ENCODE assay signal across 12 cellular contexts in the genomic region with DNA sequence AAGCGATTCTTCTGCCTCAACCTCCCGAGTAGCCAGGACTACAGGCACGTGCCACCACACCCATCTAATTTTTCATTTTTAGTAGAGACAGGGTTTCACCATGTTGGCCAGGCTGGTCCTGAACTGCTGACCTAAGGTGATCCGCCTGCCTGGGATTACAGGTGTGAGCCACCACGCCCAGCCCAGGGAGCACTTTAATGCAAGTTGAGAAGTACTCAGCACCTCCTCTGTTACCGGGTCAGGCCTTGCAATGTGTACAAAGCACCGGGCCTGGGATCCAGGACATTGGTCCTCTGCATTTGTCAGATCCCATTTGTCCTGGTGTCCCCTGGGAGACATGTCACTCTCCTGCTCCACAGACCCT.
A peak's percentile ranks its signal among the peaks of the same experiment; 100 is the strongest.
DNase-seq lines count a peak whose midpoint lies in the region; ATAC-seq and TF ChIP-seq lines count a peak whose summit lies in the region.
"Had no signal": no experiment of that assay in that cellular context is flagged by ENCODE, and none has a peak within 500 bp of the region (broad histone marks: within the 10 kb centered on the region; RNA-seq: fewer than 3 reads in every experiment).

No MANE protein-coding gene starts in this region.

- no peaks in the 10 kb centered on the region for H3K9me3 ChIP-seq in adrenal gland (replicated peaks in 1 of 3)
- H3K9me3 ChIP-seq in mucosa of rectum (ENCODE audit: control insufficient read depth in 2 of 2, low read length in 2 of 2) = no peaks in the 10 kb centered on the region
- H3K9me3 ChIP-seq in testis = no peaks in the 10 kb centered on the region

- 87 to 94% (median 89%) methylated on average over 7 of the region's 7 CpGs for WGBS in adrenal gland, 4 donors
- WGBS in testis, 2 donors = 92 to 95% methylated on average over 7 of the region's 7 CpGs

- peaks cover 4% of the 10 kb centered on the region for H3K36me3 Mint-ChIP-seq in activated CD4-positive, alpha-beta T cell treated with anti-CD3 and anti-CD28 coated beads for 36 hours (ENCODE audit: low read depth)
- H3K36me3 Mint-ChIP-seq: immature natural killer cell, neural progenitor cell had no signal

- peak overlapping the region; percentile 40 to 93 (median 65) for H3K27ac ChIP-seq in adrenal gland
- H3K27ac ChIP-seq in mucosa of rectum (ENCODE audit: low read depth in 2 of 2, low read length in 2 of 2) = peak overlapping the region; percentile 3 to 25
- peak overlapping the region; percentile 78 to 93 for H3K27ac ChIP-seq in testis
- H3K27ac ChIP-seq: neural progenitor cell had no signal

- DNase-seq in activated CD4-positive, alpha-beta T cell treated with anti-CD3 and anti-CD28 coated beads for 36 hours = no peak
- no peak for DNase-seq in activated CD4-positive, alpha-beta T cell treated with anti-CD3 and anti-CD28 coated beads, Interleukin-2, amount 50 U/mL, for 1 hour
- DNase-seq in adrenal gland (peak in 1 of 7 donors; percentile 53), testis (no peak), NCI-H2107 treated with DMSO at 0.1 percent for 48 hours (lab: John Stamatoyannopoulos, UW; ENCODE audit: unreplicated experiment) (no peak), G401 (ENCODE audit: low spot score) (no peak), islet precursor cell (no peak)
- DNase-seq: immature natural killer cell, NCI-H1092 had no signal

- H3K36me3 ChIP-seq in adrenal gland (replicated peaks in 1 of 2) (no peaks in the 10 kb centered on the region), mucosa of rectum (ENCODE audit: control insufficient read depth in 2 of 2, insufficient read depth in 2 of 2, low read length in 2 of 2) (no peaks in the 10 kb centered on the region), testis (ENCODE audit: low read depth, missing control alignments) (no peaks in the 10 kb centered on the region)
- H3K36me3 ChIP-seq: neural progenitor cell had no signal

- peaks cover 69% of the 10 kb centered on the region for H3K4me1 Mint-ChIP-seq in activated CD4-positive, alpha-beta T cell treated with anti-CD3 and anti-CD28 coated beads for 36 hours

- H3K4me1 ChIP-seq in adrenal gland (replicated peaks in 1 of 2) (peaks cover 53 to 69% of the 10 kb centered on the region in 2 donors), mucosa of rectum (ENCODE audit: control insufficient read depth in 2 of 2, insufficient read depth in 2 of 2, low read length in 2 of 2) (peaks cover 32 to 37% of the 10 kb centered on the region in 2 donors), testis (peaks cover 63% of the 10 kb centered on the region)

- no peak overlapping the region for H3K4me3 Mint-ChIP-seq in activated CD4-positive, alpha-beta T cell treated with anti-CD3 and anti-CD28 coated beads for 36 hours
- H3K4me3 Mint-ChIP-seq: activated CD8-positive, alpha-beta T cell treated with anti-CD3 and anti-CD28 coated beads for 36 hours; immature natural killer cell had no signal

- intact Hi-C loops in activated CD4-positive, alpha-beta T cell treated with anti-CD3 and anti-CD28 coated beads for 36 hours (cut with DNase I, micrococcal nuclease) = no loop called here
- intact Hi-C loops in adrenal gland (cut with DNase I) = loop anchor here (5.0 to 10.0 kb wide), 3 partner anchors 87 to 380 kb away; no protein-coding TSS in a partner anchor
- intact Hi-C loops in testis (cut with DNase I; ENCODE audit: low total_unique reads) = loop anchor here (10.0 kb wide), 2 partner anchors 90 to 260 kb away; no protein-coding TSS in a partner anchor

- no peak overlapping the region for H3K4me3 ChIP-seq in adrenal gland
- no peak overlapping the region for H3K4me3 ChIP-seq in mucosa of rectum (ENCODE audit: low read length in 2 of 2)
- no peak overlapping the region for H3K4me3 ChIP-seq in testis
- H3K4me3 ChIP-seq: neural progenitor cell had no signal

- no peak overlapping the region for H3K9ac ChIP-seq in mucosa of rectum (ENCODE audit: low read depth in 1 of 2, low read length in 2 of 2)
- H3K9ac ChIP-seq: neural progenitor cell had no signal

- TF ChIP-seq CTCF in adrenal gland (IDR thresholded peaks at IDR 0.05) (no peak), testis (IDR thresholded peaks at IDR 0.05) (no peak)

- TF ChIP-seq POLR2A in adrenal gland (IDR thresholded peaks at IDR 0.05) = no peak
- no peak for TF ChIP-seq POLR2A in testis (IDR thresholded peaks at IDR 0.05)

- CTCF ChIA-PET in activated CD4-positive, alpha-beta T cell treated with anti-CD3 and anti-CD28 coated beads for 36 hours (lab: Charles Lee) = no interaction called here

- H3K27me3 ChIP-seq in adrenal gland = no peaks in the 10 kb centered on the region
- no peaks in the 10 kb centered on the region for H3K27me3 ChIP-seq in mucosa of rectum (ENCODE audit: control insufficient read depth in 2 of 2, insufficient read depth in 2 of 2, low read length in 2 of 2)
- H3K27me3 ChIP-seq in testis = no peaks in the 10 kb centered on the region
- H3K27me3 ChIP-seq: neural progenitor cell had no signal

- in situ Hi-C loops in G401 (cut with HindIII; ENCODE audit: low sequenced_read_pairs) = no loop called here

- ATAC-seq in activated CD4-positive, alpha-beta T cell treated with anti-CD3 and anti-CD28 coated beads for 36 hours = no peak
- ATAC-seq: activated CD8-positive, alpha-beta T cell treated with anti-CD3 and anti-CD28 coated beads for 36 hours had no signal

- POLR2A ChIA-PET in activated CD4-positive, alpha-beta T cell treated with anti-CD3 and anti-CD28 coated beads for 36 hours (lab: Charles Lee) = no interaction called here

- H3K27me3 Mint-ChIP-seq in activated CD4-positive, alpha-beta T cell treated with anti-CD3 and anti-CD28 coated beads for 36 hours = no peaks in the 10 kb centered on the region
- H3K27me3 Mint-ChIP-seq: activated CD8-positive, alpha-beta T cell treated with anti-CD3 and anti-CD28 coated beads for 36 hours had no signal

- peak overlapping the region; percentile 85 for H3K27ac Mint-ChIP-seq in activated CD4-positive, alpha-beta T cell treated with anti-CD3 and anti-CD28 coated beads for 36 hours
- H3K27ac Mint-ChIP-seq: immature natural killer cell had no signal

- no peaks in the 10 kb centered on the region for H3K9me3 Mint-ChIP-seq in activated CD4-positive, alpha-beta T cell treated with anti-CD3 and anti-CD28 coated beads for 36 hours (ENCODE audit: low read depth)
- H3K9me3 Mint-ChIP-seq: immature natural killer cell, neural progenitor cell had no signal

Comparison
In these comparisons a context has a peak if more than half of its experiments do, and no peak if none do; other contexts are left out.
1. H3K27ac ChIP-seq: peak in every context shown above with its lines; median percentile 86 in testis; 65 in adrenal gland; 14 in mucosa of rectum.
2. intact Hi-C loops: an anchor here in adrenal gland (5.0 to 10.0 kb wide) and testis (10.0 kb wide); none called in activated CD4-positive, alpha-beta T cell treated with anti-CD3 and anti-CD28 coated beads for 36 hours.